In genomic region chr16:81005644-81006471, GRCh38 we compare ENCODE assay signal across 8 cellular contexts. TPM values are rescaled to one million over a fixed set of nuclear protein-coding genes. Genes with fewer than 3 reads are reported as not detected.
DNase-seq lines count a peak whose midpoint lies in the region; ATAC-seq and TF ChIP-seq lines count a peak whose summit lies in the region.

No MANE protein-coding gene starts in this region.

- H3K9me3 ChIP-seq in right atrium auricular region (no peaks in the 10 kb centered on the region), WERI-Rb-1 (ENCODE audit: severe bottlenecking) (no peaks in the 10 kb centered on the region), psoas muscle (no peaks in the 10 kb centered on the region)

- no peak for TF ChIP-seq CTCF in right atrium auricular region (IDR thresholded peaks at IDR 0.05)
- TF ChIP-seq CTCF in WERI-Rb-1 (IDR thresholded peaks at IDR 0.05; ENCODE audit: low read depth, low read length), result no peak
- TF ChIP-seq CTCF in fibroblast of pulmonary artery (IDR thresholded peaks at IDR 0.05; ENCODE audit: low read length, missing control alignments), result no peak
- no peak for TF ChIP-seq CTCF in psoas muscle (IDR thresholded peaks at IDR 0.05)

- 12 to 18% (median 15%) methylated on average over 27 of the region's 27 CpGs for WGBS in psoas muscle, 3 donors

- H3K27me3 ChIP-seq in right atrium auricular region (no peaks in the 10 kb centered on the region), WERI-Rb-1 (ENCODE audit: insufficient read depth, low read depth, severe bottlenecking) (no peaks in the 10 kb centered on the region), psoas muscle (ENCODE audit: insufficient read depth in 3 of 3, low read length in 2 of 3) (no peaks in the 10 kb centered on the region)

- ATAC-seq in Right ventricle myocardium superior (ENCODE audit: poor library complexity), result no peak
- no peak for ATAC-seq in psoas muscle
- no peak for ATAC-seq in GM21390 (IDR thresholded peaks at IDR 0.05; ENCODE audit: unreplicated experiment)

- H3K4me3 ChIP-seq in right atrium auricular region (peak overlapping the region; percentile 79 to 95), WERI-Rb-1 (ENCODE audit: low read depth, low read length) (peak overlapping the region; percentile 83), fibroblast of pulmonary artery (replicated peaks; ENCODE audit: low read depth, low read length) (peak overlapping the region; percentile 94), psoas muscle (peak overlapping the region; percentile 89)

- peaks cover 0 to 30% of the 10 kb centered on the region in 2 donors for H3K4me1 ChIP-seq in right atrium auricular region
- H3K4me1 ChIP-seq in psoas muscle, result peaks cover 23% of the 10 kb centered on the region

- no peaks in the 10 kb centered on the region for H3K36me3 ChIP-seq in right atrium auricular region
- H3K36me3 ChIP-seq in WERI-Rb-1, result no peaks in the 10 kb centered on the region
- no peaks in the 10 kb centered on the region for H3K36me3 ChIP-seq in psoas muscle (ENCODE audit: insufficient read depth in 1 of 2, low read depth in 1 of 2)

- intact Hi-C loops in Right ventricle myocardium superior (cut with DNase I) (no loop called here), psoas muscle (cut with DNase I) (loop anchor here in 1 of 2 donors (2.0 to 10.0 kb wide), 2 partner anchors 71 to 729 kb away; partner anchors contain the start of gene C16orf46)

- H3K27ac ChIP-seq in right atrium auricular region (peak overlapping the region; percentile 98 to 100), WERI-Rb-1 (peak overlapping the region; percentile 100), psoas muscle (peak overlapping the region; percentile 99)

- peak; percentile 76 for DNase-seq in right atrium auricular region (ENCODE audit: low spot score)
- DNase-seq in Right ventricle myocardium superior, result no peak
- DNase-seq in WERI-Rb-1, result no peak
- DNase-seq in fibroblast of pulmonary artery (ENCODE audit: low read depth), result peak; percentile 34
- no peak for DNase-seq in psoas muscle
- no peak for DNase-seq in T-helper 9 cell
- no peak for DNase-seq in NCI-H1436 (lab: John Stamatoyannopoulos, UW)

RNA-seq across cellular contexts. Expression of gene CMC2, which starts 0.8 kb away (rescaled TPM):
- total RNA-seq in right atrium auricular region (100 to 1,000 TPM; 136 to 212 TPM), Right ventricle myocardium superior (133 TPM), psoas muscle (100 to 1,000 TPM in 1 of 4 donors, 10 to 100 TPM in 3; 58.8 to 121 (median 81.9) TPM)
- polyA plus RNA-seq in psoas muscle, result 100 to 1,000 TPM; 257 to 334 (median 299) TPM

RNA-seq across cellular contexts. Expression of gene CENPN, which starts 1.2 kb away (rescaled TPM):
- total RNA-seq in right atrium auricular region (10 to 100 TPM; 10.5 to 18.1 TPM), Right ventricle myocardium superior (8.7 TPM), psoas muscle (1 to 10 TPM; 2.9 to 8.4 (median 7.9) TPM)
- polyA plus RNA-seq in psoas muscle, result 10 to 100 TPM in 1 of 3 donors, 1 to 10 TPM in 2; 3.8 to 20.6 (median 4.5) TPM

RNA-seq across cellular contexts. Expression of gene ATMIN, which starts 29.8 kb away (rescaled TPM):
- 10 to 100 TPM; 20.5 to 25.6 TPM for total RNA-seq in right atrium auricular region
- total RNA-seq in Right ventricle myocardium superior, result 20.5 TPM
- 10 to 100 TPM; 26.5 to 33.5 (median 28.4) TPM for total RNA-seq in psoas muscle
- 10 to 100 TPM; 20.0 to 43.2 (median 28.8) TPM for polyA plus RNA-seq in psoas muscle

Comparison
In these comparisons a context has a peak if more than half of its experiments do, and no peak if none do; other contexts are left out.
1. DNase-seq: peak in right atrium auricular region (single experiment) and fibroblast of pulmonary artery (single experiment); none in Right ventricle myocardium superior (single experiment), WERI-Rb-1 (single experiment), psoas muscle (0 of 2), T-helper 9 cell (single experiment) and NCI-H1436 (single experiment).
2. Peak in every context shown above with its lines, with median percentiles within 50 percentile points of each other: H3K27ac ChIP-seq and H3K4me3 ChIP-seq.